8 cellular contexts compared by ENCODE assay signal in the genomic region with DNA sequence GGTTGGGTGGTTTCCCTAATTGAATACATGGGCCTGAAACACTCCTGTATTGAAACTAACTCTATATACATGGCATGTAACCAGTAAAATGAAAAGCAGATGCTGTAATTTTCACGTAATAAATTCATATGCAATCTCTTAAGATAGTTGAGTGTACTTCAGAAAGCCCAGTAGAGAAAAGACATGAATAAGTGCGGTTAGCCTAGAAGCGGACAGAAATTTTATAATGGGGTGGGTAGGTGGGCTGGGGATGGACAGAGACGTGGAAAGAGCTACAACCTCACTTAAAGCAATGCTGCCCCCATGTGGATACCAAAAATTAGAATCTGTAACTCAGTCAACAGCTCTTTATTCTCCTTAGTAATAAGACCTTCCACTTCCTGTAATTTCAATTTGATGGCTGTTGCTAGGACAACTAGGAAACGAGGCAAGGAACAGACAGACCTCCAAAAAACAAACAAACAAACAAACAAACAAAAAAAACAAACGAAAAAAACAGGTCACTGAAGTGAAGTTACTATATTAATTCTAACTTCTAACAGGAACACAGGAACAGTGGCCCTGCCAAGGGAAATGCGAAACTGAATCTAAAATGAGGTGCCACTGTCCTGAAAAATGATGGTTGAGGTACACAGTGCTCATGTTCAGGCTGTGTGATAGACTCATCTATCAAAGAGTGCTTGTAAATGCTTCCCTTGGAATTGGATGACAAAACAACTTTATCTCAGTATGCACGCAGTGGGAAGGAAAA.
DNase-seq lines count a peak whose midpoint lies in the region; ATAC-seq and TF ChIP-seq lines count a peak whose summit lies in the region.

No MANE protein-coding gene starts in this region.

- peak overlapping the region; percentile 84 for H3K27ac Mint-ChIP-seq in chondrocyte (ENCODE audit: unreplicated experiment)

- intact Hi-C loops in lower lobe of right lung (cut with DNase I) (no loop called here), upper lobe of right lung (cut with DNase I) (loop anchor here (10.0 kb wide), 1 partner anchor 317 kb away; no protein-coding TSS in a partner anchor)

- TF ChIP-seq CTCF in chondrocyte (IDR thresholded peaks at IDR 0.05) (peak; percentile 88), lower lobe of right lung (IDR thresholded peaks at IDR 0.05) (peak; percentile 52), upper lobe of right lung (IDR thresholded peaks at IDR 0.05) (peak; percentile 56)

- H3K4me1 ChIP-seq in lower lobe of right lung: peaks cover 8% of the 10 kb centered on the region
- peaks cover 4% of the 10 kb centered on the region for H3K4me1 ChIP-seq in upper lobe of right lung

- no peaks in the 10 kb centered on the region for H3K27me3 Mint-ChIP-seq in chondrocyte (ENCODE audit: low read depth)

- H3K36me3 Mint-ChIP-seq in chondrocyte (ENCODE audit: low read depth): peaks cover 8% of the 10 kb centered on the region

- peaks cover 8% of the 10 kb centered on the region for H3K36me3 ChIP-seq in lower lobe of right lung
- H3K36me3 ChIP-seq in upper lobe of right lung: no peaks in the 10 kb centered on the region

- peak; percentile 76 to 77 for ATAC-seq in lower lobe of right lung
- peak; percentile 82 for ATAC-seq in upper lobe of right lung
- no peak for ATAC-seq in GM19351 (IDR thresholded peaks at IDR 0.05; ENCODE audit: unreplicated experiment)
- ATAC-seq in HG03460 (IDR thresholded peaks at IDR 0.05; ENCODE audit: unreplicated experiment): no peak

- DNase-seq in EL (peak; percentile 81), OCI-M1 (lab: John Stamatoyannopoulos, UW) (peak; percentile 79), chondrocyte (ENCODE audit: low spot score) (no peak), lower lobe of right lung (no peak), upper lobe of right lung (no peak)
- DNase-seq in Jurkat, Clone E6-1 (ENCODE audit: low read depth, low spot score): peak; percentile 55

- no peak overlapping the region for H3K4me3 ChIP-seq in Jurkat, Clone E6-1 (ENCODE audit: low read length)
- H3K4me3 ChIP-seq in lower lobe of right lung (no peak overlapping the region), upper lobe of right lung (no peak overlapping the region)

- no peaks in the 10 kb centered on the region for H3K27me3 ChIP-seq in lower lobe of right lung (ENCODE audit: low read depth)
- H3K27me3 ChIP-seq in upper lobe of right lung: no peaks in the 10 kb centered on the region

- H3K9me3 Mint-ChIP-seq in chondrocyte (ENCODE audit: low read depth): peaks cover 1% of the 10 kb centered on the region

- H3K4me1 Mint-ChIP-seq in chondrocyte (ENCODE audit: low read depth): peaks cover 47% of the 10 kb centered on the region

- H3K9me3 ChIP-seq in lower lobe of right lung: no peaks in the 10 kb centered on the region
- H3K9me3 ChIP-seq in upper lobe of right lung: no peaks in the 10 kb centered on the region

- H3K27ac ChIP-seq in lower lobe of right lung (no peak overlapping the region), upper lobe of right lung (no peak overlapping the region)

- no peak overlapping the region for H3K4me3 Mint-ChIP-seq in chondrocyte (ENCODE audit: unreplicated experiment)

Comparison
In these comparisons a context has a peak if more than half of its experiments do, and no peak if none do; other contexts are left out.
1. DNase-seq: peak in EL (single experiment), Jurkat, Clone E6-1 (single experiment) and OCI-M1 (single experiment); none in chondrocyte (single experiment), lower lobe of right lung (single experiment) and upper lobe of right lung (single experiment).
2. ATAC-seq: peak in lower lobe of right lung (2 of 2) and upper lobe of right lung (single experiment); none in GM19351 (single experiment) and HG03460 (single experiment).
3. Peak in every context shown above with its lines, with median percentiles within 50 percentile points of each other: CTCF ChIP-seq.